Comparison of ENCODE assay signal across 23 cellular contexts in genomic region chr5:37054391-37054790, GRCh38.
DNase-seq lines count a peak whose midpoint lies in the region; ATAC-seq lines count a peak whose summit lies in the region.
"Had no signal": no experiment of that assay in that cellular context is flagged by ENCODE, and none has a peak within 500 bp of the region (broad histone marks: within the 10 kb centered on the region; RNA-seq: fewer than 3 reads in every experiment).

No MANE protein-coding gene starts in this region.

- no peak overlapping the region for H3K4me3 ChIP-seq in HAP-1
- H3K4me3 ChIP-seq: prostate gland, testis had no signal

- H3K9me3 Mint-ChIP-seq in activated naive CD8-positive, alpha-beta T cell treated with anti-CD3 and anti-CD28 coated beads, Interleukin-2, amount 50 U/mL, for 24 hours = no peaks in the 10 kb centered on the region
- no peaks in the 10 kb centered on the region for H3K9me3 Mint-ChIP-seq in stimulated activated effector memory CD8-positive, alpha-beta T cell treated with anti-CD3 and anti-CD28 coated beads, Interleukin-12 subunit alpha, Interleukin-12 subunit beta, amount 100 ng/mL, for 72 hours
- H3K9me3 Mint-ChIP-seq: activated CD8-positive, alpha-beta T cell treated with anti-CD3 and anti-CD28 coated beads for 36 hours; CD4-positive, alpha-beta T cell; nephron progenitor cell had no signal

- H3K27ac ChIP-seq in layer of hippocampus (ENCODE audit: low read depth, low read length) = peak overlapping the region; percentile 39
- H3K27ac ChIP-seq: prostate gland, testis had no signal

- H3K27me3 ChIP-seq in HAP-1 (ENCODE audit: low read depth) (no peaks in the 10 kb centered on the region), layer of hippocampus (ENCODE audit: control insufficient read depth, insufficient read depth, low read length) (no peaks in the 10 kb centered on the region)
- H3K27me3 ChIP-seq: testis had no signal

- no peak for ATAC-seq in activated naive CD8-positive, alpha-beta T cell treated with anti-CD3 and anti-CD28 coated beads, Interleukin-2, amount 50 U/mL, for 24 hours
- ATAC-seq in stimulated activated effector memory CD8-positive, alpha-beta T cell treated with anti-CD3 and anti-CD28 coated beads, Interleukin-12 subunit alpha, Interleukin-12 subunit beta, amount 100 ng/mL, for 72 hours = no peak
- no peak for ATAC-seq in HG03439 (IDR thresholded peaks at IDR 0.05; ENCODE audit: unreplicated experiment)
- no peak for ATAC-seq in GM21515 (IDR thresholded peaks at IDR 0.05; ENCODE audit: unreplicated experiment)
- ATAC-seq: activated CD8-positive, alpha-beta T cell treated with anti-CD3 and anti-CD28 coated beads for 36 hours had no signal

- peak overlapping the region; percentile 20 for H3K27ac Mint-ChIP-seq in activated naive CD8-positive, alpha-beta T cell treated with anti-CD3 and anti-CD28 coated beads, Interleukin-2, amount 50 U/mL, for 24 hours
- H3K27ac Mint-ChIP-seq in stimulated activated effector memory CD8-positive, alpha-beta T cell treated with anti-CD3 and anti-CD28 coated beads, Interleukin-12 subunit alpha, Interleukin-12 subunit beta, amount 100 ng/mL, for 72 hours = peak overlapping the region; percentile 33
- H3K27ac Mint-ChIP-seq: activated CD8-positive, alpha-beta T cell treated with anti-CD3 and anti-CD28 coated beads for 36 hours; CD4-positive, alpha-beta T cell; nephron progenitor cell had no signal

- no peaks in the 10 kb centered on the region for H3K27me3 Mint-ChIP-seq in activated naive CD8-positive, alpha-beta T cell treated with anti-CD3 and anti-CD28 coated beads, Interleukin-2, amount 50 U/mL, for 24 hours
- H3K27me3 Mint-ChIP-seq: activated CD8-positive, alpha-beta T cell treated with anti-CD3 and anti-CD28 coated beads for 36 hours; CD4-positive, alpha-beta T cell had no signal

- in situ Hi-C loops in HAP-1 (cut with MboI; ENCODE audit: low sequenced_read_pairs) = no loop called here

- peaks cover 24% of the 10 kb centered on the region for H3K36me3 Mint-ChIP-seq in activated naive CD8-positive, alpha-beta T cell treated with anti-CD3 and anti-CD28 coated beads, Interleukin-2, amount 50 U/mL, for 24 hours (ENCODE audit: low read depth)
- H3K36me3 Mint-ChIP-seq in stimulated activated effector memory CD8-positive, alpha-beta T cell treated with anti-CD3 and anti-CD28 coated beads, Interleukin-12 subunit alpha, Interleukin-12 subunit beta, amount 100 ng/mL, for 72 hours = peaks cover 95% of the 10 kb centered on the region

- H3K36me3 ChIP-seq in HAP-1 (replicated peaks) = peaks cover 6% of the 10 kb centered on the region
- H3K36me3 ChIP-seq: prostate gland had no signal

- peaks cover 12% of the 10 kb centered on the region for H3K4me1 ChIP-seq in HAP-1
- H3K4me1 ChIP-seq: prostate gland, testis had no signal

- H3K4me3 Mint-ChIP-seq in activated naive CD8-positive, alpha-beta T cell treated with anti-CD3 and anti-CD28 coated beads, Interleukin-2, amount 50 U/mL, for 24 hours = no peak overlapping the region
- H3K4me3 Mint-ChIP-seq in stimulated activated effector memory CD8-positive, alpha-beta T cell treated with anti-CD3 and anti-CD28 coated beads, Interleukin-12 subunit alpha, Interleukin-12 subunit beta, amount 100 ng/mL, for 72 hours = no peak overlapping the region
- H3K4me3 Mint-ChIP-seq: activated CD8-positive, alpha-beta T cell treated with anti-CD3 and anti-CD28 coated beads for 36 hours; CD4-positive, alpha-beta T cell; nephron progenitor cell had no signal

- H3K4me1 Mint-ChIP-seq in activated naive CD8-positive, alpha-beta T cell treated with anti-CD3 and anti-CD28 coated beads, Interleukin-2, amount 50 U/mL, for 24 hours = no peaks in the 10 kb centered on the region
- H3K4me1 Mint-ChIP-seq in stimulated activated effector memory CD8-positive, alpha-beta T cell treated with anti-CD3 and anti-CD28 coated beads, Interleukin-12 subunit alpha, Interleukin-12 subunit beta, amount 100 ng/mL, for 72 hours = no peaks in the 10 kb centered on the region
- H3K4me1 Mint-ChIP-seq: nephron progenitor cell had no signal

- no peaks in the 10 kb centered on the region for H3K9me3 ChIP-seq in HAP-1
- H3K9me3 ChIP-seq: prostate gland, testis had no signal

- peak; percentile 57 to 96 for DNase-seq in HAP-1 (ENCODE audit: low spot score in 2 of 2)
- no peak for DNase-seq in activated naive CD8-positive, alpha-beta T cell treated with anti-CD3 and anti-CD28 coated beads, Interleukin-2, amount 50 U/mL, for 24 hours
- DNase-seq in stimulated activated effector memory CD8-positive, alpha-beta T cell treated with anti-CD3 and anti-CD28 coated beads, Interleukin-12 subunit alpha, Interleukin-12 subunit beta, amount 100 ng/mL, for 72 hours (ENCODE audit: low spot score in 2 of 2) = no peak
- DNase-seq in activated gamma-delta T cell (lab: John Stamatoyannopoulos, UW) = no peak
- DNase-seq: activated CD4-positive, CD25-positive, alpha-beta regulatory T cell treated with anti-CD3 and anti-CD28 coated beads, Interleukin-2, amount 50 U/mL, for 72 hours; activated CD8-positive, alpha-beta T cell treated with anti-CD3 and anti-CD28 coated beads for 36 hours; activated naive CD4-positive, alpha-beta T cell; activated T-cell treated with anti-CD3 and anti-CD28 coated beads for 4 hours; CD4-positive, alpha-beta T cell; GDM1; glutamatergic neuron; HCEC 1CT; mesendoderm; MV-4-11; NCI-H187; NCI-H774; nephron progenitor cell; Right ventricle myocardium superior; testis had no signal

Comparison
In these comparisons a context has a peak if more than half of its experiments do, and no peak if none do; other contexts are left out.
1. DNase-seq: peak in HAP-1 (2 of 2); none in activated naive CD8-positive, alpha-beta T cell treated with anti-CD3 and anti-CD28 coated beads, Interleukin-2, amount 50 U/mL, for 24 hours (single experiment), stimulated activated effector memory CD8-positive, alpha-beta T cell treated with anti-CD3 and anti-CD28 coated beads, Interleukin-12 subunit alpha, Interleukin-12 subunit beta, amount 100 ng/mL, for 72 hours (0 of 2) and activated gamma-delta T cell (single experiment).